In genomic region chr10:72260588-72261322, GRCh38 we compare ENCODE assay signal across 1 cellular context.
TF ChIP-seq lines count a peak whose summit lies in the region.

No MANE protein-coding gene starts in this region.

TF ChIP-seq in HepG2, 621 proteins besides CTCF, POLR2A, EP300 and RAD21 (continued from another document and continues in another):
- no peak; the same call in 1 of the 2 replicates for TF ChIP-seq ZBED4 (CRISPR knock-in tag; IDR thresholded peaks at IDR 0.05; ENCODE audit: borderline replicate concordance)
- no peak for TF ChIP-seq KDM1A (CRISPR knock-in tag; IDR thresholded peaks at IDR 0.05)
- TF ChIP-seq POLR2AphosphoS2 (IDR thresholded peaks at IDR 0.05; ENCODE audit: low read depth, low read length), result no peak
- TF ChIP-seq DNMT3B (CRISPR knock-in tag; conservative IDR thresholded peaks at IDR 0.05), result no peak; the same call in 1 of the 2 replicates
- TF ChIP-seq ZNF629 (CRISPR knock-in tag; conservative IDR thresholded peaks at IDR 0.05), result no peak
- TF ChIP-seq PRDM4 (CRISPR knock-in tag; IDR thresholded peaks at IDR 0.05; ENCODE audit: borderline replicate concordance), result no peak
- no peak for TF ChIP-seq ZNF570 (CRISPR knock-in tag; IDR thresholded peaks at IDR 0.05; ENCODE audit: borderline replicate concordance)
- no peak for TF ChIP-seq RARG (CRISPR knock-in tag; IDR thresholded peaks at IDR 0.05; ENCODE audit: low read depth)
- TF ChIP-seq ZNF441 (CRISPR knock-in tag; IDR thresholded peaks at IDR 0.05; ENCODE audit: borderline replicate concordance), result peak; percentile 56; the same call in 1 of the 2 replicates
- TF ChIP-seq ZBTB33 (CRISPR knock-in tag; IDR thresholded peaks at IDR 0.05), result peak; percentile 48; the same call in 1 of the 2 replicates
- 0 out of 2 replicates have a peak, but pooled peaks have one; percentile 22 for TF ChIP-seq KLF15 (CRISPR knock-in tag; IDR thresholded peaks at IDR 0.05; ENCODE audit: borderline replicate concordance)
- TF ChIP-seq, protein P1, sequence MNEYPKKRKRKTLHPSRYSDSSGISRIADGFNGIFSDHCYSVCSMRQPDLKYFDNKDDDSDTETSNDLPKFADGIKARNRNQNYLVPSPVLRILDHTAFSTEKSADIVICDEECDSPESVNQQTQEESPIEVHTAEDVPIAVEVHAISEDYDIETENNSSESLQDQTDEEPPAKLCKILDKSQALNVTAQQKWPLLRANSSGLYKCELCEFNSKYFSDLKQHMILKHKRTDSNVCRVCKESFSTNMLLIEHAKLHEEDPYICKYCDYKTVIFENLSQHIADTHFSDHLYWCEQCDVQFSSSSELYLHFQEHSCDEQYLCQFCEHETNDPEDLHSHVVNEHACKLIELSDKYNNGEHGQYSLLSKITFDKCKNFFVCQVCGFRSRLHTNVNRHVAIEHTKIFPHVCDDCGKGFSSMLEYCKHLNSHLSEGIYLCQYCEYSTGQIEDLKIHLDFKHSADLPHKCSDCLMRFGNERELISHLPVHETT (CRISPR knock-in tag; conservative IDR thresholded peaks at IDR 0.05), result no peak
- TF ChIP-seq MAZ (IDR thresholded peaks at IDR 0.05; ENCODE audit: borderline replicate concordance, low read depth, low read length), result peak; percentile 64
- TF ChIP-seq MAZ (CRISPR knock-in tag; IDR thresholded peaks at IDR 0.05; ENCODE audit: low read depth), result peak; percentile 74
- TF ChIP-seq, protein P2, sequence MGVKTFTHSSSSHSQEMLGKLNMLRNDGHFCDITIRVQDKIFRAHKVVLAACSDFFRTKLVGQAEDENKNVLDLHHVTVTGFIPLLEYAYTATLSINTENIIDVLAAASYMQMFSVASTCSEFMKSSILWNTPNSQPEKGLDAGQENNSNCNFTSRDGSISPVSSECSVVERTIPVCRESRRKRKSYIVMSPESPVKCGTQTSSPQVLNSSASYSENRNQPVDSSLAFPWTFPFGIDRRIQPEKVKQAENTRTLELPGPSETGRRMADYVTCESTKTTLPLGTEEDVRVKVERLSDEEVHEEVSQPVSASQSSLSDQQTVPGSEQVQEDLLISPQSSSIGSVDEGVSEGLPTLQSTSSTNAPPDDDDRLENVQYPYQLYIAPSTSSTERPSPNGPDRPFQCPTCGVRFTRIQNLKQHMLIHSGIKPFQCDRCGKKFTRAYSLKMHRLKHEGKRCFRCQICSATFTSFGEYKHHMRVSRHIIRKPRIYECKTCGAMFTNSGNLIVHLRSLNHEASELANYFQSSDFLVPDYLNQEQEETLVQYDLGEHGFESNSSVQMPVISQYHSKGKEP (CRISPR knock-in tag; IDR thresholded peaks at IDR 0.05), result no peak; the same call in 1 of the 2 replicates
- no peak for TF ChIP-seq GTF3A (CRISPR knock-in tag; conservative IDR thresholded peaks at IDR 0.05)
- peak; percentile 94 for TF ChIP-seq ARNT2 (CRISPR knock-in tag; IDR thresholded peaks at IDR 0.05; ENCODE audit: low read depth)
- TF ChIP-seq CHD4 (IDR thresholded peaks at IDR 0.05; ENCODE audit: borderline replicate concordance, low read length), result no peak; the same call in 1 of the 2 replicates
- TF ChIP-seq ZNF883 (CRISPR knock-in tag; IDR thresholded peaks at IDR 0.05; ENCODE audit: not compliant biosample characterization), result peak; percentile 85
- peak; percentile 84; the same call in 1 of the 2 replicates for TF ChIP-seq CSRNP1 (CRISPR knock-in tag; IDR thresholded peaks at IDR 0.05)
- TF ChIP-seq ZNF33A (CRISPR knock-in tag; IDR thresholded peaks at IDR 0.05; ENCODE audit: borderline replicate concordance), result no peak
- TF ChIP-seq, protein P3, sequence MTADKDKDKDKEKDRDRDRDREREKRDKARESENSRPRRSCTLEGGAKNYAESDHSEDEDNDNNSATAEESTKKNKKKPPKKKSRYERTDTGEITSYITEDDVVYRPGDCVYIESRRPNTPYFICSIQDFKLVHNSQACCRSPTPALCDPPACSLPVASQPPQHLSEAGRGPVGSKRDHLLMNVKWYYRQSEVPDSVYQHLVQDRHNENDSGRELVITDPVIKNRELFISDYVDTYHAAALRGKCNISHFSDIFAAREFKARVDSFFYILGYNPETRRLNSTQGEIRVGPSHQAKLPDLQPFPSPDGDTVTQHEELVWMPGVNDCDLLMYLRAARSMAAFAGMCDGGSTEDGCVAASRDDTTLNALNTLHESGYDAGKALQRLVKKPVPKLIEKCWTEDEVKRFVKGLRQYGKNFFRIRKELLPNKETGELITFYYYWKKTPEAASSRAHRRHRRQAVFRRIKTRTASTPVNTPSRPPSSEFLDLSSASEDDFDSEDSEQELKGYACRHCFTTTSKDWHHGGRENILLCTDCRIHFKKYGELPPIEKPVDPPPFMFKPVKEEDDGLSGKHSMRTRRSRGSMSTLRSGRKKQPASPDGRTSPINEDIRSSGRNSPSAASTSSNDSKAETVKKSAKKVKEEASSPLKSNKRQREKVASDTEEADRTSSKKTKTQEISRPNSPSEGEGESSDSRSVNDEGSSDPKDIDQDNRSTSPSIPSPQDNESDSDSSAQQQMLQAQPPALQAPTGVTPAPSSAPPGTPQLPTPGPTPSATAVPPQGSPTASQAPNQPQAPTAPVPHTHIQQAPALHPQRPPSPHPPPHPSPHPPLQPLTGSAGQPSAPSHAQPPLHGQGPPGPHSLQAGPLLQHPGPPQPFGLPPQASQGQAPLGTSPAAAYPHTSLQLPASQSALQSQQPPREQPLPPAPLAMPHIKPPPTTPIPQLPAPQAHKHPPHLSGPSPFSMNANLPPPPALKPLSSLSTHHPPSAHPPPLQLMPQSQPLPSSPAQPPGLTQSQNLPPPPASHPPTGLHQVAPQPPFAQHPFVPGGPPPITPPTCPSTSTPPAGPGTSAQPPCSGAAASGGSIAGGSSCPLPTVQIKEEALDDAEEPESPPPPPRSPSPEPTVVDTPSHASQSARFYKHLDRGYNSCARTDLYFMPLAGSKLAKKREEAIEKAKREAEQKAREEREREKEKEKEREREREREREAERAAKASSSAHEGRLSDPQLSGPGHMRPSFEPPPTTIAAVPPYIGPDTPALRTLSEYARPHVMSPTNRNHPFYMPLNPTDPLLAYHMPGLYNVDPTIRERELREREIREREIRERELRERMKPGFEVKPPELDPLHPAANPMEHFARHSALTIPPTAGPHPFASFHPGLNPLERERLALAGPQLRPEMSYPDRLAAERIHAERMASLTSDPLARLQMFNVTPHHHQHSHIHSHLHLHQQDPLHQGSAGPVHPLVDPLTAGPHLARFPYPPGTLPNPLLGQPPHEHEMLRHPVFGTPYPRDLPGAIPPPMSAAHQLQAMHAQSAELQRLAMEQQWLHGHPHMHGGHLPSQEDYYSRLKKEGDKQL (CRISPR knock-in tag; IDR thresholded peaks at IDR 0.05; ENCODE audit: low read depth), result peak; percentile 13; the same call in 1 of the 2 replicates
- 0 out of 2 replicates have a peak, but pooled peaks have one; percentile 23 for TF ChIP-seq ZNF547 (CRISPR knock-in tag; IDR thresholded peaks at IDR 0.05)
- peak; percentile 48 for TF ChIP-seq ZNF501 (CRISPR knock-in tag; IDR thresholded peaks at IDR 0.05)
- no peak for TF ChIP-seq HNRNPLL (IDR thresholded peaks at IDR 0.05; ENCODE audit: low read depth, low read length, poor library complexity, severe bottlenecking)
- TF ChIP-seq ZNF343 (CRISPR knock-in tag; IDR thresholded peaks at IDR 0.05), result peak; percentile 50; the same call in 1 of the 2 replicates
- TF ChIP-seq ZIK1 (CRISPR knock-in tag; IDR thresholded peaks at IDR 0.05; ENCODE audit: borderline replicate concordance, low read depth), result no peak
- no peak for TF ChIP-seq XRCC5 (optimal IDR thresholded peaks at IDR 0.05; ENCODE audit: low read length)
- TF ChIP-seq ZNF660 (CRISPR knock-in tag; IDR thresholded peaks at IDR 0.05; ENCODE audit: borderline replicate concordance, low read depth), result no peak
- peak; percentile 54 for TF ChIP-seq ZNF574 (CRISPR knock-in tag; IDR thresholded peaks at IDR 0.05)
- TF ChIP-seq SMC3 (IDR thresholded peaks at IDR 0.05; ENCODE audit: low read length), result no peak
- TF ChIP-seq ATF7-NPFF (CRISPR knock-in tag; IDR thresholded peaks at IDR 0.05; ENCODE audit: low read depth), result peak; percentile 47; the same call in 1 of the 2 replicates
- TF ChIP-seq CAMTA2 (CRISPR knock-in tag; IDR thresholded peaks at IDR 0.05; ENCODE audit: borderline replicate concordance), result no peak
- no peak for TF ChIP-seq GABPA (IDR thresholded peaks at IDR 0.05; ENCODE audit: low read depth, low read length)
- TF ChIP-seq GABPA (CRISPR knock-in tag; IDR thresholded peaks at IDR 0.05; ENCODE audit: low read depth), result peak; percentile 45; the same call in 1 of the 2 replicates
- no peak for TF ChIP-seq SNRNP70 (IDR thresholded peaks at IDR 0.05; ENCODE audit: low read depth, low read length)
- no peak for TF ChIP-seq ELF4 (CRISPR knock-in tag; IDR thresholded peaks at IDR 0.05; ENCODE audit: borderline replicate concordance)
- TF ChIP-seq ZBTB21 (CRISPR knock-in tag; IDR thresholded peaks at IDR 0.05), result no peak
